28 cellular contexts compared by ENCODE assay signal in genomic region chr2:192700934-192701333, GRCh38.
DNase-seq lines count a peak whose midpoint lies in the region; ATAC-seq and TF ChIP-seq lines count a peak whose summit lies in the region.
"Had no signal": no experiment of that assay in that cellular context is flagged by ENCODE, and none has a peak within 500 bp of the region (broad histone marks: within the 10 kb centered on the region; RNA-seq: fewer than 3 reads in every experiment).

No MANE protein-coding gene starts in this region.

- H3K4me2 ChIP-seq in hepatocyte, result no peak overlapping the region
- H3K4me2 ChIP-seq: PC-9 had no signal

- H3K27ac ChIP-seq in RWPE2 (ENCODE audit: poor library complexity, severe bottlenecking), result no peak overlapping the region
- no peak overlapping the region for H3K27ac ChIP-seq in hepatocyte
- H3K27ac ChIP-seq in naive thymus-derived CD4-positive, alpha-beta T cell (ENCODE audit: low read depth, low read length), result no peak overlapping the region
- H3K27ac ChIP-seq: C4-2B, HL-60, PC-9 had no signal

- DNase-seq in HCEC 1CT, result peak; percentile 30
- DNase-seq in HT-29 (ENCODE audit: low spot score), result peak; percentile 6
- no peak for DNase-seq in RWPE2 (ENCODE audit: low spot score)
- no peak for DNase-seq in hepatocyte (ENCODE audit: low spot score)
- no peak for DNase-seq in naive thymus-derived CD4-positive, alpha-beta T cell
- DNase-seq in hepatic stellate cell (ENCODE audit: low spot score), result no peak
- no peak for DNase-seq in iPS-NIHi11 (ENCODE audit: low spot score)
- DNase-seq: Caco-2; CD8-positive, alpha-beta T cell; GDM1; GOT3; KG1; MM.1S; NCI-H1092 treated with DMSO at 0.1 percent for 48 hours; NCI-H146; NCI-H446 treated with DMSO at 0.1 percent for 48 hours; NCI-H526; NCI-H82; NK-92 treated with Interleukin-12 subunit alpha and Interleukin-12 subunit beta, amount 100 ng/mL, for 24 hours; PC-9; RPMI8226; SIG-M5; SW 1271 had no signal

- H3K79me2 ChIP-seq in hepatocyte, result no peaks in the 10 kb centered on the region

- CTCF ChIA-PET in naive thymus-derived CD4-positive, alpha-beta T cell (lab: Charles Lee), result no interaction called here

- no peaks in the 10 kb centered on the region for H3K9me3 Mint-ChIP-seq in naive thymus-derived CD4-positive, alpha-beta T cell
- H3K9me3 Mint-ChIP-seq: CD8-positive, alpha-beta T cell had no signal

- no peak overlapping the region for H3K27ac Mint-ChIP-seq in naive thymus-derived CD4-positive, alpha-beta T cell
- H3K27ac Mint-ChIP-seq: CD8-positive, alpha-beta T cell had no signal

- H3K4me1 ChIP-seq in RWPE2 (ENCODE audit: insufficient read depth, poor library complexity, severe bottlenecking) (peaks cover 7% of the 10 kb centered on the region), hepatocyte (ENCODE audit: insufficient read depth) (no peaks in the 10 kb centered on the region)
- H3K4me1 ChIP-seq in naive thymus-derived CD4-positive, alpha-beta T cell (ENCODE audit: control insufficient read depth in 2 of 2, insufficient read depth in 2 of 2, low read length in 2 of 2), result no peaks in the 10 kb centered on the region
- H3K4me1 ChIP-seq: Caco-2 had no signal

- intact Hi-C loops in naive thymus-derived CD4-positive, alpha-beta T cell (cut with micrococcal nuclease), result no loop called here

- no peaks in the 10 kb centered on the region for H3K27me3 Mint-ChIP-seq in naive thymus-derived CD4-positive, alpha-beta T cell

- no peak overlapping the region for H2AFZ ChIP-seq in hepatocyte
- H2AFZ ChIP-seq: PC-9 had no signal

- H3K9me3 ChIP-seq in RWPE2 (ENCODE audit: severe bottlenecking) (no peaks in the 10 kb centered on the region), hepatocyte (ENCODE audit: low read depth) (no peaks in the 10 kb centered on the region)
- H3K9me3 ChIP-seq in naive thymus-derived CD4-positive, alpha-beta T cell (ENCODE audit: control insufficient read depth in 2 of 3, low read length in 3 of 3), result no peaks in the 10 kb centered on the region
- H3K9me3 ChIP-seq: Caco-2 had no signal

- POLR2A ChIA-PET in naive thymus-derived CD4-positive, alpha-beta T cell (lab: Charles Lee), result no interaction called here

- TF ChIP-seq CTCF in RWPE2 (IDR thresholded peaks at IDR 0.05; ENCODE audit: poor library complexity, severe bottlenecking), result no peak
- TF ChIP-seq CTCF in hepatocyte (IDR thresholded peaks at IDR 0.05; ENCODE audit: poor library complexity), result no peak

- H3K4me3 Mint-ChIP-seq in naive thymus-derived CD4-positive, alpha-beta T cell, result no peak overlapping the region
- H3K4me3 Mint-ChIP-seq: CD8-positive, alpha-beta T cell had no signal

- WGBS in hepatocyte (ENCODE audit: low lambda C conversion rate, missing lambda C conversion rate), result 72% methylated on average over 2 of the region's 2 CpGs

- ATAC-seq in RWPE2 (ENCODE audit: low read depth) (peak; percentile 46; the same call in 2 of the 3 replicates), GM21825 (IDR thresholded peaks at IDR 0.05; ENCODE audit: unreplicated experiment) (no peak)
- no peak for ATAC-seq in naive thymus-derived CD4-positive, alpha-beta T cell
- ATAC-seq: CD8-positive, alpha-beta T cell; GM12878; HCT116 had no signal

- no peaks in the 10 kb centered on the region for H3K36me3 Mint-ChIP-seq in naive thymus-derived CD4-positive, alpha-beta T cell
- H3K36me3 Mint-ChIP-seq: CD8-positive, alpha-beta T cell had no signal

- H3K4me3 ChIP-seq in RWPE2 (ENCODE audit: severe bottlenecking), result no peak overlapping the region
- H3K4me3 ChIP-seq in hepatocyte, result peak overlapping the region; percentile 8
- H3K4me3 ChIP-seq in naive thymus-derived CD4-positive, alpha-beta T cell (ENCODE audit: low read length), result no peak overlapping the region
- H3K4me3 ChIP-seq: GM12878, PC-9 had no signal

- no peaks in the 10 kb centered on the region for H3K9me2 ChIP-seq in hepatocyte (replicated peaks; ENCODE audit: insufficient read depth)

- H3K4me1 Mint-ChIP-seq in naive thymus-derived CD4-positive, alpha-beta T cell, result no peaks in the 10 kb centered on the region

- H3K36me3 ChIP-seq in RWPE2 (ENCODE audit: low read depth), result no peaks in the 10 kb centered on the region
- H3K36me3 ChIP-seq in hepatocyte (replicated peaks; ENCODE audit: insufficient read depth, low read depth), result no peaks in the 10 kb centered on the region
- H3K36me3 ChIP-seq in naive thymus-derived CD4-positive, alpha-beta T cell (ENCODE audit: control insufficient read depth in 2 of 3, insufficient read depth in 3 of 3, low read length in 3 of 3), result no peaks in the 10 kb centered on the region

- H3K27me3 ChIP-seq in RWPE2 (ENCODE audit: insufficient read depth, poor library complexity, severe bottlenecking) (no peaks in the 10 kb centered on the region), hepatocyte (no peaks in the 10 kb centered on the region)
- no peaks in the 10 kb centered on the region for H3K27me3 ChIP-seq in naive thymus-derived CD4-positive, alpha-beta T cell (ENCODE audit: control insufficient read depth in 2 of 2, insufficient read depth in 2 of 2, low read length in 2 of 2)

- no peaks in the 10 kb centered on the region for H4K20me1 ChIP-seq in hepatocyte (ENCODE audit: insufficient read depth, poor library complexity, severe bottlenecking)

Comparison
In these comparisons a context has a peak if more than half of its experiments do, and no peak if none do; other contexts are left out.
1. DNase-seq: peak in HCEC 1CT (single experiment) and HT-29 (single experiment); none in RWPE2 (single experiment), hepatocyte (single experiment), naive thymus-derived CD4-positive, alpha-beta T cell (0 of 9), hepatic stellate cell (single experiment) and iPS-NIHi11 (single experiment).